In genomic region chr12:104788848-104789271, GRCh38 we compare ENCODE assay signal across 13 cellular contexts.
DNase-seq lines count a peak whose midpoint lies in the region; ATAC-seq, FAIRE-seq and TF ChIP-seq lines count a peak whose summit lies in the region.
"Had no signal": no experiment of that assay in that cellular context is flagged by ENCODE, and none has a peak within 500 bp of the region (broad histone marks: within the 10 kb centered on the region; RNA-seq: fewer than 3 reads in every experiment).

No MANE protein-coding gene starts in this region.

- no peak overlapping the region for H3K27ac ChIP-seq in A549

- no peak for TF ChIP-seq CTCF in A549 (IDR thresholded peaks at IDR 0.05)

- no peaks in the 10 kb centered on the region for H3K9me3 ChIP-seq in A549

- CTCF ChIA-PET in A549 (lab: Yijun Ruan, JAX), result no interaction called here

- TF ChIP-seq EP300 in A549 (IDR thresholded peaks at IDR 0.05), result no peak

- no peak for TF ChIP-seq POLR2A in A549 (IDR thresholded peaks at IDR 0.05; ENCODE audit: low read length)

- no peak for TF ChIP-seq RAD21 in A549 (conservative IDR thresholded peaks at IDR 0.05 in 1 of 2, IDR thresholded peaks at IDR 0.05 in 1 of 2)

- ATAC-seq in A549 (peak; percentile 26 to 45; a peak in 3 of 6 replicates), HG02571 (IDR thresholded peaks at IDR 0.05; ENCODE audit: unreplicated experiment) (no peak), GM18870 (IDR thresholded peaks at IDR 0.05; ENCODE audit: unreplicated experiment) (no peak)
- ATAC-seq: activated T-cell treated with anti-CD3 and anti-CD28 coated beads, Interleukin-2, amount 50 U/mL, for 72 hours; stimulated activated naive CD8-positive, alpha-beta T cell treated with anti-CD3 and anti-CD28 coated beads, Interleukin-15, Interleukin-2, amounts not matched to agents 100 U/mL and 50 U/mL, for 24 hours had no signal

- FAIRE-seq in A549 (lab: Jason Lieb, UNC), result no peak
- FAIRE-seq: G401.6 had no signal

- no peak overlapping the region for H3K4me3 ChIP-seq in A549

- no peak for DNase-seq in A549 (ENCODE audit: low read depth in 1 of 2, low spot score in 1 of 2)
- peak; percentile 84 for DNase-seq in ELF-1 (ENCODE audit: low read depth, low spot score)
- DNase-seq in NCI-H526 (lab: John Stamatoyannopoulos, UW), result peak; percentile 10 to 74
- peak; percentile 6 for DNase-seq in globus pallidus (ENCODE audit: low spot score)
- DNase-seq in NCI-H446 treated with DMSO at 0.1 percent for 48 hours (lab: John Stamatoyannopoulos, UW), result no peak
- DNase-seq in kidney glomerular epithelial cell (lab: John Stamatoyannopoulos, UW), result no peak
- DNase-seq: activated CD4-positive, alpha-beta T cell treated with anti-CD3 and anti-CD28 coated beads for 1 hour; activated T-cell treated with anti-CD3 and anti-CD28 coated beads, Interleukin-2, amount 50 U/mL, for 72 hours; retina; stimulated activated naive CD8-positive, alpha-beta T cell treated with anti-CD3 and anti-CD28 coated beads, Interleukin-15, Interleukin-2, amounts not matched to agents 100 U/mL and 50 U/mL, for 24 hours had no signal

- POLR2A ChIA-PET in A549 (lab: Yijun Ruan, JAX), result no interaction called here

- no peak overlapping the region for H3K4me2 ChIP-seq in A549

- peaks cover 9% of the 10 kb centered on the region; the same call in 2 of the 3 replicates for H3K4me1 ChIP-seq in A549

TF ChIP-seq in A549, 52 proteins besides CTCF, POLR2A, EP300 and RAD21:
- peak; percentile 40; the same call in 1 of the 2 replicates for TF ChIP-seq USF2 (IDR thresholded peaks at IDR 0.05)
- TF ChIP-seq HDAC2 (IDR thresholded peaks at IDR 0.05), result no peak
- no peak for TF ChIP-seq HOXA7 (CRISPR knock-in tag; IDR thresholded peaks at IDR 0.05)

Comparison
In these comparisons a context has a peak if more than half of its experiments do, and no peak if none do; other contexts are left out.
1. ATAC-seq: peak in A549 (2 of 2); none in HG02571 (single experiment) and GM18870 (single experiment).
2. DNase-seq: peak in ELF-1 (single experiment), NCI-H526 (2 of 2) and globus pallidus (single experiment); none in A549 (0 of 2), NCI-H446 treated with DMSO at 0.1 percent for 48 hours (single experiment) and kidney glomerular epithelial cell (single experiment).